10 cellular contexts compared by ENCODE assay signal in the genomic region with DNA sequence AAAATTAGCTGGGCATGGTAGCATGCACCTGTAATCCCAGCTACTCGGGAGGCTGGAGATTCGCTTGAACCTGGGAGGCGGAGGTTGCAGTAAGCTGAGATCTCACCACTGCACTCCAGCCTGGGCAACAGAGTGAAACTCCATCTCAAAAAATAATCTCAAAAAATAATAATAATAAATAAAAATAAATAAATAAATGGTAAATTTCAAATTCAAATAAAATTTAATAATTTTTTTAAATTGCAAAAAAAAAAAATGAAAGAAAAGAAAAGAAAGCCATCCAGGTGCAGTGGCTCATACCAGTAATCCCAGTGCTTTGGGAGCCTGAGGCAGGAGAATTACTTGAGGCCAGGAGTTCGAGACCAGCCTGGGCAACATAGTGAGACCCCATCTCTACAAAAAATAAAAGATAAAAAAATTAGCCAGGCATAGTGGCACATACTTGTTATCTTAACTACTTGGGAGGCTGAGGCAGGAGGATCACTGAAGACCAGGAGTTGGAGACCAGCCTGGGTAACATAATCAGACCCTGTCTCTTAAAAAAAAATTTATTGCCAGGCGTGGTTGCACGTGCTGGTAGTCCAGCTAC.
"Had no signal": no experiment of that assay in that cellular context is flagged by ENCODE, and none has a peak within 500 bp of the region (broad histone marks: within the 10 kb centered on the region; RNA-seq: fewer than 3 reads in every experiment).

No MANE protein-coding gene starts in this region.

- ATAC-seq: GM23338 had no signal

- DNase-seq: H9, HCEC 1CT, HFFc6, IMR-90, KBM-7 had no signal

- H3K4me2 ChIP-seq: GM23338, KMS-11 had no signal

- FAIRE-seq: H1, H54, HTR-8/SVneo had no signal

- H3K4me3 ChIP-seq: GM23338 had no signal

- H2AFZ ChIP-seq: GM23338 had no signal

- H3K9ac ChIP-seq: KMS-11 had no signal

- H3K27ac ChIP-seq: KMS-11 had no signal
